ENCODE assay signal across 26 cellular contexts in the genomic region with DNA sequence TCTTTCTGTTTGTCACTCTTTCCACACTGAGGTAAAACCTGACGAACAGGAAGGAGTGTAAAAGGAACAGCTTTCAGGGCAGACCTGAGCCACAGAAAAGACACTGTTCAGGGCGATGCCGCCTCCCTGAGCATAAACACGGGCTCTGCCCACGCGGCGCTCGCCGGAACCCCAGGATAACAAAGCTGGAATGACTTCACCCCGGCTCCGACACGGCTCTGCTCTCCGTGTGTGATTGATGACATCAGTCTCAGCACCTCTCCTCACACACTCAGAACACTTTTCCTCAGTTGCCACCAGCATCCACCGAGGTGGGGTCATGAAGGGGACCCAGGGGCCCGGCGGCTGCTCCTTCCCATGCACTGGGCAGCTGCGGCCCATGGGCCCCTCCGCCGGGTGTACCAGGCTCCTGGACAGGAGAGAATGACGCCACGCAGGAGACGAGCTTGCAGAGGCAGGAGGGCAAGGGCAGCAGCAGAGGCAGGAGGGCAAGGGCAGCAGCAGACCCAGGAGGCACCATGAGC. TPM values are rescaled to one million over a fixed set of nuclear protein-coding genes. Genes with fewer than 3 reads are reported as not detected.
DNase-seq lines count a peak whose midpoint lies in the region; ATAC-seq and TF ChIP-seq lines count a peak whose summit lies in the region.
"Had no signal": no experiment of that assay in that cellular context is flagged by ENCODE, and none has a peak within 500 bp of the region (broad histone marks: within the 10 kb centered on the region; RNA-seq: fewer than 3 reads in every experiment).

No MANE protein-coding gene starts in this region.

- H3K4me1 ChIP-seq in stomach: peaks cover 0 to 23% (median 6%) of the 10 kb centered on the region in 4 donors
- H3K4me1 ChIP-seq: upper lobe of right lung had no signal

- H3K27me3 ChIP-seq in stomach: peaks cover 0 to 50% (median 0%) of the 10 kb centered on the region in 3 donors

- no peak for TF ChIP-seq EP300 in stomach (IDR thresholded peaks at IDR 0.05)

- no peak for TF ChIP-seq CTCF in epithelial cell of proximal tubule (conservative IDR thresholded peaks at IDR 0.05; ENCODE audit: low read depth, low read length)
- TF ChIP-seq CTCF in stomach (IDR thresholded peaks at IDR 0.05): no peak

- WGBS in stomach, 5 donors: 20 to 66% (median 41%) methylated on average over 13 to 22 of the region's 22 CpGs

- intact Hi-C loops in Right ventricle myocardium superior (cut with DNase I) (no loop called here), Right ventricle myocardium inferior (cut with DNase I) (loop anchor here (5.0 kb wide), 1 partner anchor 40 kb away; no protein-coding TSS in a partner anchor), stomach (cut with DNase I; ENCODE audit: low total_unique reads) (no loop called here)

- DNase-seq in Right ventricle myocardium superior (no peak), Right ventricle myocardium inferior (ENCODE audit: missing footprints) (no peak), epithelial cell of proximal tubule (ENCODE audit: low read depth) (no peak), left kidney (ENCODE audit: low read depth, low spot score) (peak; percentile 84), stomach (peak; percentile 47), NCI-H748 treated with DMSO at 0.1 percent for 48 hours (lab: John Stamatoyannopoulos, UW) (no peak), NCI-H524 treated with DMSO at 0.1 percent for 48 hours (lab: John Stamatoyannopoulos, UW) (no peak)
- DNase-seq: 8988T; activated CD8-positive, alpha-beta T cell treated with anti-CD3 and anti-CD28 coated beads for 36 hours; DMS79; GDM1; glutamatergic neuron; HCEC 1CT; lower lobe of right lung; NCI-H1417; NCI-H2029 treated with DMSO at 0.1 percent for 48 hours; NCI-H526; PC-9; SHP77 treated with DMSO at 0.1 percent for 48 hours; sigmoid colon; stimulated activated CD4-positive, alpha-beta T cell treated with anti-CD3 and anti-CD28 coated beads, Interleukin-4, amount 100 ng/mL, for 1 hour; T-helper 2 cell; upper lobe of right lung had no signal

- H3K27ac ChIP-seq in stomach: no peak overlapping the region
- H3K27ac ChIP-seq: lower lobe of right lung, PC-9, sigmoid colon, upper lobe of right lung had no signal

- no peak for TF ChIP-seq POLR2A in stomach (IDR thresholded peaks at IDR 0.05)

- H3K4me3 ChIP-seq in epithelial cell of proximal tubule (ENCODE audit: low read depth, low read length) (peak overlapping the region; percentile 11), stomach (no peak overlapping the region)
- H3K4me3 ChIP-seq: lower lobe of right lung, PC-9, sigmoid colon, upper lobe of right lung had no signal

- H3K9me3 ChIP-seq in stomach: no peaks in the 10 kb centered on the region
- H3K9me3 ChIP-seq: lower lobe of right lung, sigmoid colon, upper lobe of right lung had no signal

- no peaks in the 10 kb centered on the region for H3K36me3 ChIP-seq in stomach
- H3K36me3 ChIP-seq: lower lobe of right lung, sigmoid colon, upper lobe of right lung had no signal

- peak; percentile 51 for ATAC-seq in Right ventricle myocardium superior (ENCODE audit: poor library complexity)
- ATAC-seq in Right ventricle myocardium inferior: no peak
- no peak for ATAC-seq in HG03135 (IDR thresholded peaks at IDR 0.05; ENCODE audit: unreplicated experiment)
- ATAC-seq: activated CD8-positive, alpha-beta T cell treated with anti-CD3 and anti-CD28 coated beads for 36 hours; activated T-helper 17 cell treated with anti-CD3 and anti-CD28 coated beads, Interleukin-2, amount 50 U/mL, for 72 hours; HepG2 had no signal

RNA-seq across cellular contexts. Expression of a gene that starts 43.6 kb away (rescaled TPM):
- 18.6 TPM for total RNA-seq in Right ventricle myocardium superior
- 21.5 TPM for total RNA-seq in Right ventricle myocardium inferior
- 1.4 and 1.7 TPM in 2 replicates for total RNA-seq in epithelial cell of proximal tubule
- total RNA-seq in stomach: 10 to 100 TPM in 2 of 5 donors, 1 to 10 TPM in 2, not detected in 1; 4.2 to 38.5 (median 9.6) TPM
- polyA plus RNA-seq in stomach: 10 to 100 TPM in 1 of 3 donors, 1 to 10 TPM in 2; 3.4 to 14.1 (median 5.5) TPM
- total RNA-seq: HepG2, PC-9 had no signal
- polyA plus RNA-seq: HepG2 had no signal

RNA-seq across cellular contexts. Expression of a gene that starts 59.3 kb away (rescaled TPM):
- total RNA-seq in Right ventricle myocardium superior (16.5 TPM), Right ventricle myocardium inferior (16.3 TPM), epithelial cell of proximal tubule (5.0 and 7.0 TPM in 2 replicates), stomach (10 to 100 TPM; 26.4 to 66.5 (median 29.9) TPM)
- 1 to 10 TPM; 6.4 to 9.9 (median 9.4) TPM for polyA plus RNA-seq in stomach

Comparison
In these comparisons a context has a peak if more than half of its experiments do, and no peak if none do; other contexts are left out.
1. DNase-seq: peak in left kidney (single experiment) and stomach (single experiment); none in Right ventricle myocardium superior (single experiment), Right ventricle myocardium inferior (single experiment), epithelial cell of proximal tubule (single experiment), NCI-H748 treated with DMSO at 0.1 percent for 48 hours (single experiment) and NCI-H524 treated with DMSO at 0.1 percent for 48 hours (single experiment).